8 cellular contexts compared by ENCODE assay signal in genomic region chr11:819129-819931, GRCh38. TPM values are rescaled to one million over a fixed set of nuclear protein-coding genes. Genes with fewer than 3 reads are reported as not detected.
DNase-seq lines count a peak whose midpoint lies in the region; ATAC-seq and TF ChIP-seq lines count a peak whose summit lies in the region.

No MANE protein-coding gene starts in this region.

- H3K27ac ChIP-seq in Karpas-422 (ENCODE audit: low read length) (0 out of 2 replicates have a peak overlapping the region, but pooled peaks have one; percentile 54), RWPE1 (peak overlapping the region; percentile 97), stomach smooth muscle (ENCODE audit: low read length) (peak overlapping the region; percentile 73)

- H3K36me3 Mint-ChIP-seq in neural crest cell (ENCODE audit: low read depth) = no peaks in the 10 kb centered on the region

- H3K9me3 ChIP-seq in Karpas-422 (ENCODE audit: low read length) (no peaks in the 10 kb centered on the region), stomach smooth muscle (ENCODE audit: control insufficient read depth in 2 of 2, low read length in 2 of 2) (no peaks in the 10 kb centered on the region)

- DNase-seq in EH (ENCODE audit: low read depth) (peak; percentile 89), Karpas-422 (peak; percentile 97), RWPE1 (ENCODE audit: low spot score) (peak; percentile 82), activated gamma-delta T cell (lab: John Stamatoyannopoulos, UW) (peak; percentile 86), foreskin fibroblast (peak; percentile 84 to 96), neural crest cell (ENCODE audit: low read depth, low spot score) (peak; percentile 88)

- TF ChIP-seq CTCF in RWPE1 (conservative IDR thresholded peaks at IDR 0.05; ENCODE audit: low read depth) (no peak), foreskin fibroblast (IDR thresholded peaks at IDR 0.05; ENCODE audit: low read depth, low read length) (no peak), neural crest cell (conservative IDR thresholded peaks at IDR 0.05) (peak; percentile 21)

- peak; percentile 49 for ATAC-seq in GM21737 (IDR thresholded peaks at IDR 0.05; ENCODE audit: unreplicated experiment)

- no peaks in the 10 kb centered on the region for H3K27me3 ChIP-seq in Karpas-422 (ENCODE audit: low read length)
- no peaks in the 10 kb centered on the region for H3K27me3 ChIP-seq in stomach smooth muscle (ENCODE audit: control insufficient read depth in 1 of 2, insufficient read depth in 2 of 2, low read length in 2 of 2)

- CTCF ChIA-PET in RWPE1 (lab: Yijun Ruan, JAX) = interaction anchor here (0.7 to 0.8 kb wide), 2 partner anchors 15 to 232 kb away, joined by 3 read pairs; no protein-coding TSS in a partner anchor

- H3K27me3 Mint-ChIP-seq in neural crest cell (ENCODE audit: low read depth) = no peaks in the 10 kb centered on the region

- POLR2A ChIA-PET in RWPE1 (lab: Yijun Ruan, JAX; ENCODE audit: low non-redundant PET) = interaction anchor here (0.7 to 1.6 kb wide), 9 partner anchors 10 to 48 kb away, joined by 3 to 10 read pairs (median 4); partner anchors contain the start of genes CD151, POLR2L, RPLP2 and TSPAN4

- peak overlapping the region; percentile 96 for H3K4me2 ChIP-seq in Karpas-422 (ENCODE audit: low read depth, low read length, poor library complexity, severe bottlenecking)

- peaks cover 15% of the 10 kb centered on the region for H3K4me1 ChIP-seq in Karpas-422 (ENCODE audit: low read length)
- peaks cover 34% of the 10 kb centered on the region for H3K4me1 ChIP-seq in stomach smooth muscle (ENCODE audit: control insufficient read depth, insufficient read depth, low read length)

- no peak overlapping the region; the same call in 1 of the 2 replicates for H2AFZ ChIP-seq in Karpas-422 (ENCODE audit: low read length)

- H3K4me3 ChIP-seq in Karpas-422 (ENCODE audit: low read length) (peak overlapping the region; percentile 88), foreskin fibroblast (ENCODE audit: low read depth in 1 of 2, low read length in 2 of 2) (peak overlapping the region; percentile 64 to 79), stomach smooth muscle (ENCODE audit: low read length in 2 of 2) (peak overlapping the region; percentile 57 to 81)

- peaks cover 15% of the 10 kb centered on the region for H4K20me1 ChIP-seq in Karpas-422 (ENCODE audit: insufficient read depth, low read depth, low read length)

- H3K36me3 ChIP-seq in Karpas-422 (ENCODE audit: insufficient read depth, low read length) (no peaks in the 10 kb centered on the region), stomach smooth muscle (ENCODE audit: control insufficient read depth in 2 of 2, insufficient read depth in 2 of 2, low read length in 2 of 2) (peaks cover 0 to under 1% of the 10 kb centered on the region in 2 donors)

- H3K79me2 ChIP-seq in Karpas-422 (ENCODE audit: low read length) = peaks cover 15% of the 10 kb centered on the region

- no peaks in the 10 kb centered on the region for H3K4me1 Mint-ChIP-seq in neural crest cell

- no peaks in the 10 kb centered on the region for H3K9me3 Mint-ChIP-seq in neural crest cell

- H3K27ac Mint-ChIP-seq in neural crest cell (ENCODE audit: unreplicated experiment) = no peak overlapping the region

- H3K9ac ChIP-seq in Karpas-422 (ENCODE audit: low read length) = peak overlapping the region; percentile 93
- peak overlapping the region; percentile 62 to 69 for H3K9ac ChIP-seq in stomach smooth muscle (ENCODE audit: low read length in 2 of 2)

- peak overlapping the region; percentile 91 for H3K4me3 Mint-ChIP-seq in neural crest cell

- H3K9me2 ChIP-seq in Karpas-422 (replicated peaks; ENCODE audit: insufficient read depth, low read length) = no peaks in the 10 kb centered on the region

RNA-seq across cellular contexts. Expression of gene PNPLA2, which starts 0.6 kb away (rescaled TPM):
- total RNA-seq in Karpas-422 (2014; rRNA removed; shearing (Covaris generic); ENCODE audit: low replicate concordance) = 32.5 and 35.8 TPM in 2 replicates
- 27.0 and 34.5 TPM in 2 replicates for total RNA-seq in neural crest cell

RNA-seq across cellular contexts. Expression of gene CRACR2B, which starts 8.4 kb away (rescaled TPM):
- total RNA-seq in Karpas-422 (2014; rRNA removed; shearing (Covaris generic); ENCODE audit: low replicate concordance) = 0.48 and 1.5 TPM in 2 replicates
- total RNA-seq in neural crest cell = 1.6 and 2.7 TPM in 2 replicates

RNA-seq across cellular contexts. Expression of gene RPLP2, which starts 9.6 kb away (rescaled TPM):
- total RNA-seq in Karpas-422 (2014; rRNA removed; shearing (Covaris generic); ENCODE audit: low replicate concordance) = 774 and 1,042 TPM in 2 replicates
- total RNA-seq in neural crest cell = 1,810 and 1,830 TPM in 2 replicates

RNA-seq across cellular contexts. Expression of gene CD151, which starts 13.4 kb away (rescaled TPM):
- 8.4 and 10.5 TPM in 2 replicates for total RNA-seq in Karpas-422 (2014; rRNA removed; shearing (Covaris generic); ENCODE audit: low replicate concordance)
- 101 and 108 TPM in 2 replicates for total RNA-seq in neural crest cell

RNA-seq across cellular contexts. Expression of gene PIDD1, which starts 14.3 kb away (rescaled TPM):
- total RNA-seq in Karpas-422 (2014; rRNA removed; shearing (Covaris generic); ENCODE audit: low replicate concordance) = 26.2 and 26.6 TPM in 2 replicates
- total RNA-seq in neural crest cell = 30.7 and 37.9 TPM in 2 replicates

Comparison
In these comparisons a context has a peak if more than half of its experiments do, and no peak if none do; other contexts are left out.
1. Peak in every context shown above with its lines: DNase-seq, ATAC-seq, H3K4me3 ChIP-seq and H3K27ac ChIP-seq.